In the genomic region with DNA sequence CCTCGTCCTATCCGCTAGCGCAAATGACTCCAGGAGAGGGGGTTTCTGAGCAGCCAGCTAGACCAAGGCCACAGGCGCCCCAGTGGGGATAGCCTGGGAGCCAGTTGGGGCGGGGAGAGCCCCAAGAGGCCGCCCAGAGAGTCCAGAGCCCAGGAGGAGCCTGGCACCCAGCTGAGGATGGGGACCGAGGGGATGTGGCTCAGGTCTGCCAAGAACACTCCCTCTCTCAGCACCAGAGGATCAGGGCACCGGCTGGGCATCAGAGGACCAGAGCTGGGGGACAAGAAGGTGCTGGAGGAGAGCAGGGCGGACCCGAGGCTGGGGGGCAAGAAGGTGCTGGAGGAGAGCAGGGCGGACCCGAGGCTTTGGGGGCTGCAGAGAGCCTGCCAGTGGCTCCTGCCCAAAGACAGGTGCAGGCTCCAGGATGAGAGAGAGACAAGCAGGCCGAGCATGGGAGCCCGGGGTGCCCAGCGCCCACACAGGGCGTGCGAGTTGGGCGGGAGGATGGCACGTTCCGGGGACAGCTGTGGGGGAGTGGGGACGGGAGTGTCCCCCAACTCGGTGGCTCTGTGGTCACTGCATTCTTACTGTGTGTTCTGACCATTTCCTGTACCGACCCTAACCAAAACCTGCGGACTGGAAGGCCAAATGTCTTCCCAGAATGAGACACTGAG, we compare ENCODE assay signal across 19 cellular contexts.
"Had no signal": no experiment of that assay in that cellular context is flagged by ENCODE, and none has a peak within 500 bp of the region (broad histone marks: within the 10 kb centered on the region; RNA-seq: fewer than 3 reads in every experiment).

No MANE protein-coding gene starts in this region.

- H3K4me3 Mint-ChIP-seq: activated CD4-positive, alpha-beta memory T cell treated with anti-CD3 and anti-CD28 coated beads for 36 hours; activated naive CD8-positive, alpha-beta T cell treated with anti-CD3 and anti-CD28 coated beads for 36 hours; activated T-cell treated with anti-CD3 and anti-CD28 coated beads, Interleukin-2, amount 50 U/mL, for 24 hours; brain; T-cell had no signal

- H3K27me3 ChIP-seq: gastroesophageal sphincter, tibial nerve, uterus had no signal

- H3K9ac ChIP-seq: parathyroid adenoma had no signal

- H3K4me1 Mint-ChIP-seq: activated naive CD8-positive, alpha-beta T cell treated with anti-CD3 and anti-CD28 coated beads for 36 hours had no signal

- H3K36me3 Mint-ChIP-seq: activated CD4-positive, alpha-beta memory T cell treated with anti-CD3 and anti-CD28 coated beads for 36 hours had no signal

- ATAC-seq: gastroesophageal sphincter, left cardiac atrium, lower lobe of right lung, T-cell had no signal

- DNase-seq: activated CD4-positive, alpha-beta memory T cell treated with anti-CD3 and anti-CD28 coated beads for 36 hours; activated CD4-positive, alpha-beta T cell treated with anti-CD3 and anti-CD28 coated beads for 1 hour; activated gamma-delta T cell; activated naive CD8-positive, alpha-beta T cell treated with anti-CD3 and anti-CD28 coated beads for 36 hours; activated T-cell treated with anti-CD3 and anti-CD28 coated beads, Interleukin-2, amount 50 U/mL, for 24 hours; amygdala; cortex of kidney; erythroblast; left cardiac atrium; lower lobe of right lung; stimulated activated CD4-positive, alpha-beta T cell treated with anti-CD3 and anti-CD28 coated beads, Interleukin-4, amount 100 ng/mL, for 1 hour; stimulated activated naive CD4-positive, alpha-beta T cell; T-cell; T1000; uterus had no signal

- H3K4me1 ChIP-seq: uterus had no signal

- H3K4me3 ChIP-seq: gastroesophageal sphincter, lower lobe of right lung, tibial nerve, uterus had no signal

- H3K36me3 ChIP-seq: tibial nerve, uterus had no signal

- H3K27me3 Mint-ChIP-seq: activated CD4-positive, alpha-beta memory T cell treated with anti-CD3 and anti-CD28 coated beads for 36 hours; activated naive CD8-positive, alpha-beta T cell treated with anti-CD3 and anti-CD28 coated beads for 36 hours; activated T-cell treated with anti-CD3 and anti-CD28 coated beads, Interleukin-2, amount 50 U/mL, for 24 hours; brain; T-cell had no signal

- H3K27ac ChIP-seq: lower lobe of right lung, parathyroid adenoma, uterus had no signal

- H3K9me3 ChIP-seq: gastroesophageal sphincter, lower lobe of right lung, tibial nerve, uterus had no signal

- H3K9me3 Mint-ChIP-seq: activated CD4-positive, alpha-beta memory T cell treated with anti-CD3 and anti-CD28 coated beads for 36 hours; activated naive CD8-positive, alpha-beta T cell treated with anti-CD3 and anti-CD28 coated beads for 36 hours; activated T-cell treated with anti-CD3 and anti-CD28 coated beads, Interleukin-2, amount 50 U/mL, for 24 hours; brain; T-cell had no signal

- H2AFZ ChIP-seq: parathyroid adenoma had no signal

- H3K27ac Mint-ChIP-seq: activated CD4-positive, alpha-beta memory T cell treated with anti-CD3 and anti-CD28 coated beads for 36 hours; activated naive CD8-positive, alpha-beta T cell treated with anti-CD3 and anti-CD28 coated beads for 36 hours; T-cell had no signal
